ENCODE assay signal across 16 cellular contexts in genomic region chr6:25229671-25230321, GRCh38. TPM values are rescaled to one million over a fixed set of nuclear protein-coding genes. Genes with fewer than 3 reads are reported as not detected.
DNase-seq lines count a peak whose midpoint lies in the region; ATAC-seq and TF ChIP-seq lines count a peak whose summit lies in the region.
"Had no signal": no experiment of that assay in that cellular context is flagged by ENCODE, and none has a peak within 500 bp of the region (broad histone marks: within the 10 kb centered on the region; RNA-seq: fewer than 3 reads in every experiment).

No MANE protein-coding gene starts in this region.

- no peaks in the 10 kb centered on the region for H3K79me1 ChIP-seq in mesendoderm (ENCODE audit: low read length)

- DNase-seq in HFF-Myc (ENCODE audit: extremely low read depth, low read depth) (peak; percentile 82), amniotic stem cell (lab: John Stamatoyannopoulos, UW) (peak; percentile 31), hepatocyte (ENCODE audit: low spot score) (no peak), T-helper 9 cell (no peak), mesendoderm (no peak), NOMO-1 treated with dmso at 0.1 percent for 144 hours (lab: John Stamatoyannopoulos, UW; ENCODE audit: unreplicated experiment) (no peak)
- DNase-seq: activated CD4-positive, CD25-positive, alpha-beta regulatory T cell; activated T-cell treated with anti-CD3 and anti-CD28 coated beads, Interleukin-2, amount 50 U/mL, for 72 hours; gastrocnemius medialis; GDM1; RPMI8226 had no signal

- no peak overlapping the region for H4K8ac ChIP-seq in mesendoderm (ENCODE audit: low read depth, low read length)

- H2BK15ac ChIP-seq in mesendoderm (replicated peaks; ENCODE audit: low read depth): no peak overlapping the region

- H4K20me1 ChIP-seq in hepatocyte (ENCODE audit: insufficient read depth, poor library complexity, severe bottlenecking): no peaks in the 10 kb centered on the region

- no peak overlapping the region for H3K56ac ChIP-seq in mesendoderm (ENCODE audit: low read length)

- TF ChIP-seq CTCF in HFF-Myc (IDR thresholded peaks at IDR 0.05; ENCODE audit: low read depth, low read length, missing control alignments): no peak
- TF ChIP-seq CTCF in hepatocyte (IDR thresholded peaks at IDR 0.05; ENCODE audit: poor library complexity): no peak

- no peak overlapping the region for H3K4me3 ChIP-seq in ACC112 (ENCODE audit: low read depth, low read length)
- H3K4me3 ChIP-seq in HFF-Myc (replicated peaks; ENCODE audit: low read depth, low read length): no peak overlapping the region
- H3K4me3 ChIP-seq in hepatocyte: no peak overlapping the region
- H3K4me3 ChIP-seq in mesendoderm (ENCODE audit: low read length): no peak overlapping the region
- H3K4me3 ChIP-seq: gastrocnemius medialis, lung had no signal

- H2BK5ac ChIP-seq in mesendoderm (ENCODE audit: low read length): no peak overlapping the region

- H3K4ac ChIP-seq in mesendoderm (ENCODE audit: low read depth, low read length): no peak overlapping the region

- H2AFZ ChIP-seq in ACC112 (ENCODE audit: low read length, unreplicated experiment) (peak overlapping the region; percentile 29), hepatocyte (no peak overlapping the region)
- H2AFZ ChIP-seq: parathyroid adenoma had no signal

- H3K9me2 ChIP-seq in hepatocyte (replicated peaks; ENCODE audit: insufficient read depth): no peaks in the 10 kb centered on the region

- no peak overlapping the region for H3K23ac ChIP-seq in mesendoderm (ENCODE audit: low read length)

- H3K36me3 ChIP-seq in ACC112 (ENCODE audit: insufficient read depth, low read length) (no peaks in the 10 kb centered on the region), hepatocyte (replicated peaks; ENCODE audit: insufficient read depth, low read depth) (no peaks in the 10 kb centered on the region), mesendoderm (ENCODE audit: control insufficient read depth, insufficient read depth, low read length) (no peaks in the 10 kb centered on the region)
- H3K36me3 ChIP-seq: gastrocnemius medialis had no signal

- H3K4me1 ChIP-seq in ACC112 (ENCODE audit: control insufficient read depth, insufficient read depth, low read length, unreplicated experiment) (peaks cover 16% of the 10 kb centered on the region), hepatocyte (ENCODE audit: insufficient read depth) (peaks cover 11% of the 10 kb centered on the region), mesendoderm (ENCODE audit: control insufficient read depth, low read depth, low read length) (no peaks in the 10 kb centered on the region)
- H3K4me1 ChIP-seq: gastrocnemius medialis, parathyroid adenoma had no signal

- H3K79me2 ChIP-seq in ACC112 (ENCODE audit: control insufficient read depth, insufficient read depth, low read length, unreplicated experiment): no peaks in the 10 kb centered on the region
- no peaks in the 10 kb centered on the region for H3K79me2 ChIP-seq in hepatocyte
- H3K79me2 ChIP-seq in mesendoderm (ENCODE audit: control insufficient read depth, insufficient read depth, low read length): no peaks in the 10 kb centered on the region
- H3K79me2 ChIP-seq: parathyroid adenoma had no signal

- H2AK5ac ChIP-seq in mesendoderm (ENCODE audit: low read length): no peak overlapping the region

- no peak overlapping the region for H2BK120ac ChIP-seq in mesendoderm (ENCODE audit: low read depth, low read length)

- WGBS in hepatocyte (ENCODE audit: low lambda C conversion rate, missing lambda C conversion rate): 39% methylated on average over 1 of the region's 1 CpG
- no CpG with 5 or more reads among the region's 1 CpG for WGBS in mesendoderm (ENCODE audit: extremely low coverage, insufficient coverage, low lambda C conversion rate)

- no peaks in the 10 kb centered on the region for H3K9me3 ChIP-seq in hepatocyte (ENCODE audit: low read depth)
- H3K9me3 ChIP-seq: gastrocnemius medialis had no signal

- H4K5ac ChIP-seq in mesendoderm (ENCODE audit: low read length): no peak overlapping the region

- H3K4me2 ChIP-seq in hepatocyte (no peak overlapping the region), mesendoderm (ENCODE audit: low read length) (no peak overlapping the region)
- H3K4me2 ChIP-seq: KMS-11 had no signal

- ATAC-seq in GM21619 (IDR thresholded peaks at IDR 0.05; ENCODE audit: unreplicated experiment): no peak
- ATAC-seq: activated T-cell treated with anti-CD3 and anti-CD28 coated beads, Interleukin-2, amount 50 U/mL, for 72 hours had no signal

- H3K27ac ChIP-seq in ACC112 (ENCODE audit: low read depth, low read length) (peak overlapping the region; percentile 45), hepatocyte (peak overlapping the region; percentile 67), mesendoderm (ENCODE audit: low read depth, low read length) (no peak overlapping the region)
- H3K27ac ChIP-seq: gastrocnemius medialis, KMS-11, parathyroid adenoma had no signal

- H3K27me3 ChIP-seq in ACC112 (ENCODE audit: insufficient read depth, low read length) (no peaks in the 10 kb centered on the region), hepatocyte (no peaks in the 10 kb centered on the region), mesendoderm (ENCODE audit: insufficient read depth, low read length, poor library complexity) (no peaks in the 10 kb centered on the region)
- H3K27me3 ChIP-seq: gastrocnemius medialis had no signal

- no peak overlapping the region for H3K9ac ChIP-seq in mesendoderm (ENCODE audit: low read length)
- H3K9ac ChIP-seq: KMS-11, parathyroid adenoma had no signal

- H3K18ac ChIP-seq in mesendoderm (ENCODE audit: low read length): no peak overlapping the region

RNA-seq across cellular contexts. Expression of gene CARMIL1, which starts 49.4 kb away (rescaled TPM):
- total RNA-seq in hepatocyte: 37.3 and 40.6 TPM in 2 replicates
- polyA plus RNA-seq in hepatocyte: 15.5 and 19.5 TPM in 2 replicates
- 15.5 TPM for polyA plus RNA-seq in mesendoderm (2013, experiment 1 of 2)
- 18.4 TPM for polyA plus RNA-seq in mesendoderm (2013, experiment 2 of 2)

Comparison
In these comparisons a context has a peak if more than half of its experiments do, and no peak if none do; other contexts are left out.
1. DNase-seq: peak in HFF-Myc (single experiment) and amniotic stem cell (single experiment); none in hepatocyte (single experiment), T-helper 9 cell (single experiment), mesendoderm (single experiment) and NOMO-1 treated with dmso at 0.1 percent for 144 hours (single experiment).